16 cellular contexts compared by ENCODE assay signal in genomic region chr5:111747336-111747735, GRCh38. TPM values are rescaled to one million over a fixed set of nuclear protein-coding genes. Genes with fewer than 3 reads are reported as not detected.
DNase-seq lines count a peak whose midpoint lies in the region; ATAC-seq and TF ChIP-seq lines count a peak whose summit lies in the region.
"Had no signal": no experiment of that assay in that cellular context is flagged by ENCODE, and none has a peak within 500 bp of the region (broad histone marks: within the 10 kb centered on the region; RNA-seq: fewer than 3 reads in every experiment).

No MANE protein-coding gene starts in this region.

- peaks cover 100% of the 10 kb centered on the region for H3K4me1 Mint-ChIP-seq in brain
- no peaks in the 10 kb centered on the region for H3K4me1 Mint-ChIP-seq in activated CD4-positive, alpha-beta memory T cell treated with anti-CD3 and anti-CD28 coated beads for 36 hours (ENCODE audit: low read depth)
- H3K4me1 Mint-ChIP-seq: activated CD4-positive, alpha-beta memory T cell treated with anti-CD3 and anti-CD28 coated beads, Interleukin-2, amount 10 ng/mL, durations not matched to agents 7 days and 5 days had no signal

- no peak for ATAC-seq in GM21390 (IDR thresholded peaks at IDR 0.05; ENCODE audit: unreplicated experiment)
- ATAC-seq: activated T-cell treated with anti-CD3 and anti-CD28 coated beads, Interleukin-2, amount 50 U/mL, for 72 hours; left lobe of liver had no signal

- peak; percentile 20 for DNase-seq in AG08395 (ENCODE audit: low spot score)
- DNase-seq in HT1080 (ENCODE audit: low read depth), result peak; percentile 81
- peak; percentile 94 for DNase-seq in kidney tubule cell (ENCODE audit: low spot score)
- DNase-seq in NCI-H128 (lab: John Stamatoyannopoulos, UW; ENCODE audit: unreplicated experiment), result no peak
- DNase-seq in activated CD4-positive, alpha-beta memory T cell treated with anti-CD3 and anti-CD28 coated beads for 36 hours, result no peak
- DNase-seq in SW480 (ENCODE audit: low spot score), result no peak
- DNase-seq: activated CD4-positive, alpha-beta memory T cell treated with anti-CD3 and anti-CD28 coated beads, Interleukin-2, amount 10 ng/mL, durations not matched to agents 7 days and 5 days; activated naive CD8-positive, alpha-beta T cell treated with anti-CD3 and anti-CD28 coated beads, Interleukin-2, amount 10 ng/mL, durations not matched to agents 7 days and 5 days; activated T-cell treated with anti-CD3 and anti-CD28 coated beads, Interleukin-2, amount 50 U/mL, for 72 hours; AML-193; colonic mucosa; NCI-H146 had no signal

- H3K27me3 Mint-ChIP-seq in brain, result peaks cover 3% of the 10 kb centered on the region
- peaks cover 6% of the 10 kb centered on the region for H3K27me3 Mint-ChIP-seq in activated CD4-positive, alpha-beta memory T cell treated with anti-CD3 and anti-CD28 coated beads for 36 hours
- H3K27me3 Mint-ChIP-seq: activated naive CD8-positive, alpha-beta T cell treated with anti-CD3 and anti-CD28 coated beads, Interleukin-2, amount 10 ng/mL, durations not matched to agents 7 days and 5 days; progenitor cell of endocrine pancreas had no signal

- H3K4me3 Mint-ChIP-seq in brain, result peak overlapping the region in 3 of 5 experiments; percentile 28 to 78 (median 46)
- no peak overlapping the region for H3K4me3 Mint-ChIP-seq in activated CD4-positive, alpha-beta memory T cell treated with anti-CD3 and anti-CD28 coated beads for 36 hours
- H3K4me3 Mint-ChIP-seq: activated CD4-positive, alpha-beta memory T cell treated with anti-CD3 and anti-CD28 coated beads, Interleukin-2, amount 10 ng/mL, durations not matched to agents 7 days and 5 days; activated naive CD8-positive, alpha-beta T cell treated with anti-CD3 and anti-CD28 coated beads, Interleukin-2, amount 10 ng/mL, durations not matched to agents 7 days and 5 days; activated T-cell treated with anti-CD3 and anti-CD28 coated beads, Interleukin-2, amount 50 U/mL, for 72 hours had no signal

- POLR2A ChIA-PET in activated CD4-positive, alpha-beta memory T cell treated with anti-CD3 and anti-CD28 coated beads for 36 hours (lab: Charles Lee), result no interaction called here

- H3K9me3 Mint-ChIP-seq in brain, result peaks cover 2 to 11% (median 4%) of the 10 kb centered on the region in 5 experiments
- H3K9me3 Mint-ChIP-seq in activated CD4-positive, alpha-beta memory T cell treated with anti-CD3 and anti-CD28 coated beads for 36 hours, result no peaks in the 10 kb centered on the region
- H3K9me3 Mint-ChIP-seq: activated CD4-positive, alpha-beta memory T cell treated with anti-CD3 and anti-CD28 coated beads, Interleukin-2, amount 10 ng/mL, durations not matched to agents 7 days and 5 days; activated naive CD8-positive, alpha-beta T cell treated with anti-CD3 and anti-CD28 coated beads, Interleukin-2, amount 10 ng/mL, durations not matched to agents 7 days and 5 days; activated T-cell treated with anti-CD3 and anti-CD28 coated beads, Interleukin-2, amount 50 U/mL, for 72 hours had no signal

- peaks cover 74% of the 10 kb centered on the region for H3K36me3 Mint-ChIP-seq in brain
- H3K36me3 Mint-ChIP-seq in activated CD4-positive, alpha-beta memory T cell treated with anti-CD3 and anti-CD28 coated beads for 36 hours, result no peaks in the 10 kb centered on the region

- intact Hi-C loops in activated CD4-positive, alpha-beta memory T cell treated with anti-CD3 and anti-CD28 coated beads for 36 hours (cut with micrococcal nuclease), result no loop called here

- CTCF ChIA-PET in activated CD4-positive, alpha-beta memory T cell treated with anti-CD3 and anti-CD28 coated beads for 36 hours (lab: Charles Lee), result no interaction called here

- TF ChIP-seq CTCF in brain (conservative IDR thresholded peaks at IDR 0.05), result no peak

- H3K27ac Mint-ChIP-seq in brain, result peak overlapping the region in 4 of 5 experiments; percentile 21 to 89 (median 66)
- no peak overlapping the region for H3K27ac Mint-ChIP-seq in activated CD4-positive, alpha-beta memory T cell treated with anti-CD3 and anti-CD28 coated beads for 36 hours
- H3K27ac Mint-ChIP-seq: activated CD4-positive, alpha-beta memory T cell treated with anti-CD3 and anti-CD28 coated beads, Interleukin-2, amount 10 ng/mL, durations not matched to agents 7 days and 5 days; activated naive CD8-positive, alpha-beta T cell treated with anti-CD3 and anti-CD28 coated beads, Interleukin-2, amount 10 ng/mL, durations not matched to agents 7 days and 5 days; activated T-cell treated with anti-CD3 and anti-CD28 coated beads, Interleukin-2, amount 50 U/mL, for 72 hours; progenitor cell of endocrine pancreas had no signal

RNA-seq across cellular contexts. Expression of gene NREP, which starts 9.7 kb away (rescaled TPM):
- 12.0 and 14.0 TPM in 2 replicates for total RNA-seq in HT1080 (2014; rRNA removed; shearing (Covaris generic))
- polyA plus RNA-seq in HT1080 (2015; cell fraction: cytosol; rRNA removed), result 19.8 and 22.1 TPM in 2 replicates
- polyA plus RNA-seq in HT1080 (2015; cell fraction: nucleus; rRNA removed), result 41.4 and 51.2 TPM in 2 replicates
- polyA plus RNA-seq in brain (ENCODE audit: insufficient read depth, low read depth, low replicate concordance), result 283 TPM
- total RNA-seq in activated CD4-positive, alpha-beta memory T cell treated with anti-CD3 and anti-CD28 coated beads for 36 hours, result 1 to 10 TPM; 3.0 to 3.8 TPM

Comparison
In these comparisons a context has a peak if more than half of its experiments do, and no peak if none do; other contexts are left out.
1. DNase-seq: peak in AG08395 (single experiment), HT1080 (single experiment) and kidney tubule cell (single experiment); none in NCI-H128 (single experiment), activated CD4-positive, alpha-beta memory T cell treated with anti-CD3 and anti-CD28 coated beads for 36 hours (single experiment) and SW480 (single experiment).